20 cellular contexts compared by ENCODE assay signal in the genomic region with DNA sequence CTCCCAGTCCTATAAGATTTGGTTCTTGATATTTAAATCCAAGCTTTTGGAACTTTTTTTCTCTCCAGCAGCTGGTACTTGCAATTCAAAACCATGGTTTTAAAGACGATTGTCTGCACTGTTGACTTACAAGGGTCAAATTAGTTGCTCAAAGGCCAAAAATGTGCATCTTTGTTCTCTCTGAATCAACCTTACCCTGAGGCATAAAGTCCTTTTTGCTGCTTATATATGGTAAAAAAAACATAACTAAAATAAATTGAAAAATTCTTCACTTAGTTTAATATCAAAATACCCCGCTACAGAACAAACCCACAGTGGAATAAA.
DNase-seq lines count a peak whose midpoint lies in the region; ATAC-seq and TF ChIP-seq lines count a peak whose summit lies in the region.
"Had no signal": no experiment of that assay in that cellular context is flagged by ENCODE, and none has a peak within 500 bp of the region (broad histone marks: within the 10 kb centered on the region; RNA-seq: fewer than 3 reads in every experiment).

No MANE protein-coding gene starts in this region.

- no peak overlapping the region for H3K9ac ChIP-seq in NT2/D1 (ENCODE audit: insufficient read length, low read depth)

- H3K4me3 ChIP-seq in cardiac muscle cell (no peak overlapping the region), NT2/D1 (ENCODE audit: insufficient read length, low read depth) (no peak overlapping the region), esophagus squamous epithelium (no peak overlapping the region)

- WGBS in esophagus squamous epithelium, 2 donors, result 54 to 66% methylated on average over 2 of the region's 2 CpGs

- no peak for ATAC-seq in activated naive CD4-positive, alpha-beta T cell treated with anti-CD3 and anti-CD28 coated beads, Interleukin-2, amount 50 U/mL, for 72 hours
- ATAC-seq: SK-N-SH treated with all-trans-retinoic acid at 6 μM for 48 hours had no signal

- H3K36me3 ChIP-seq in cardiac muscle cell (no peaks in the 10 kb centered on the region), NT2/D1 (ENCODE audit: insufficient read depth, insufficient read length, low read length) (no peaks in the 10 kb centered on the region), esophagus squamous epithelium (no peaks in the 10 kb centered on the region)

- TF ChIP-seq CTCF in cardiac muscle cell (IDR thresholded peaks at IDR 0.05; ENCODE audit: low read depth, low read length) (no peak), nephron (IDR thresholded peaks at IDR 0.05; ENCODE audit: unreplicated experiment in 3 of 3) (no peak), esophagus squamous epithelium (IDR thresholded peaks at IDR 0.05) (no peak)

- peak overlapping the region; percentile 33 to 74 (median 37) for H3K27ac Mint-ChIP-seq in nephron
- no peak overlapping the region for H3K27ac Mint-ChIP-seq in activated naive CD4-positive, alpha-beta T cell treated with anti-CD3 and anti-CD28 coated beads, Interleukin-2, amount 50 U/mL, for 72 hours
- H3K27ac Mint-ChIP-seq: CD4-positive, alpha-beta memory T cell; IgD-negative memory B cell had no signal

- no peaks in the 10 kb centered on the region for H3K36me3 Mint-ChIP-seq in nephron (ENCODE audit: low read depth)
- no peaks in the 10 kb centered on the region for H3K36me3 Mint-ChIP-seq in activated naive CD4-positive, alpha-beta T cell treated with anti-CD3 and anti-CD28 coated beads, Interleukin-2, amount 50 U/mL, for 72 hours
- H3K36me3 Mint-ChIP-seq: CD4-positive, alpha-beta memory T cell; IgD-negative memory B cell had no signal

- H3K9me3 Mint-ChIP-seq in nephron, result no peaks in the 10 kb centered on the region
- H3K9me3 Mint-ChIP-seq in activated naive CD4-positive, alpha-beta T cell treated with anti-CD3 and anti-CD28 coated beads, Interleukin-2, amount 50 U/mL, for 72 hours, result no peaks in the 10 kb centered on the region
- H3K9me3 Mint-ChIP-seq: IgD-negative memory B cell had no signal

- H3K9me3 ChIP-seq in cardiac muscle cell (ENCODE audit: low read depth) (no peaks in the 10 kb centered on the region), NT2/D1 (ENCODE audit: insufficient read depth, low read length) (no peaks in the 10 kb centered on the region; the same call in 1 of the 2 replicates), esophagus squamous epithelium (no peaks in the 10 kb centered on the region)

- intact Hi-C loops in cardiac septum (cut with DNase I) (no loop called here), esophagus squamous epithelium (cut with DNase I) (no loop called here)

- no peaks in the 10 kb centered on the region for H3K27me3 Mint-ChIP-seq in nephron (ENCODE audit: low read depth)
- H3K27me3 Mint-ChIP-seq: CD4-positive, alpha-beta memory T cell; IgD-negative memory B cell had no signal

- no peak for TF ChIP-seq POLR2A in esophagus squamous epithelium (IDR thresholded peaks at IDR 0.05)

- no peak overlapping the region for H3K4me3 Mint-ChIP-seq in nephron
- H3K4me3 Mint-ChIP-seq: CD4-positive, alpha-beta memory T cell; IgD-negative memory B cell had no signal

- DNase-seq in cardiac muscle cell (ENCODE audit: low read depth in 1 of 2, low spot score in 1 of 2) (no peak), cardiac septum (ENCODE audit: low spot score) (no peak), NT2/D1 (ENCODE audit: low read depth, low spot score) (peak; percentile 27), NCI-H1417 treated with DMSO at 0.1 percent for 48 hours (lab: John Stamatoyannopoulos, UW) (no peak), esophagus squamous epithelium (lab: John Stamatoyannopoulos, UW) (no peak)
- DNase-seq in activated naive CD4-positive, alpha-beta T cell treated with anti-CD3 and anti-CD28 coated beads, Interleukin-2, amount 50 U/mL, for 72 hours (ENCODE audit: low spot score in 2 of 2), result no peak
- DNase-seq in stimulated activated CD4-positive, alpha-beta T cell treated with anti-CD3 and anti-CD28 coated beads, Interleukin-1b, Interleukin-23, amount 100 ng/mL, for 48 hours, result no peak
- DNase-seq: 8988T; Calu3; CD4-positive, alpha-beta memory T cell; DMS53; MV-4-11; NCI-H1417; NCI-H2029; NCI-H510A treated with DMSO at 0.1 percent for 48 hours; NCI-H82; SHP77 had no signal

- H3K27me3 ChIP-seq in cardiac muscle cell (no peaks in the 10 kb centered on the region), NT2/D1 (ENCODE audit: insufficient read depth, insufficient read length) (no peaks in the 10 kb centered on the region), esophagus squamous epithelium (no peaks in the 10 kb centered on the region)

- H3K4me1 Mint-ChIP-seq in nephron, result peaks cover 58% of the 10 kb centered on the region
- H3K4me1 Mint-ChIP-seq: CD4-positive, alpha-beta memory T cell had no signal

- peak overlapping the region; percentile 11 for H3K27ac ChIP-seq in cardiac muscle cell
- no peak overlapping the region for H3K27ac ChIP-seq in esophagus squamous epithelium

- no peaks in the 10 kb centered on the region for H3K4me1 ChIP-seq in cardiac muscle cell (ENCODE audit: low read depth)
- no peaks in the 10 kb centered on the region for H3K4me1 ChIP-seq in NT2/D1 (ENCODE audit: insufficient read depth, insufficient read length)
- H3K4me1 ChIP-seq in esophagus squamous epithelium, result no peaks in the 10 kb centered on the region

Comparison
In these comparisons a context has a peak if more than half of its experiments do, and no peak if none do; other contexts are left out.
1. H3K27ac Mint-ChIP-seq: peak in nephron (3 of 3); none in activated naive CD4-positive, alpha-beta T cell treated with anti-CD3 and anti-CD28 coated beads, Interleukin-2, amount 50 U/mL, for 72 hours (0 of 2).